In the genomic region with DNA sequence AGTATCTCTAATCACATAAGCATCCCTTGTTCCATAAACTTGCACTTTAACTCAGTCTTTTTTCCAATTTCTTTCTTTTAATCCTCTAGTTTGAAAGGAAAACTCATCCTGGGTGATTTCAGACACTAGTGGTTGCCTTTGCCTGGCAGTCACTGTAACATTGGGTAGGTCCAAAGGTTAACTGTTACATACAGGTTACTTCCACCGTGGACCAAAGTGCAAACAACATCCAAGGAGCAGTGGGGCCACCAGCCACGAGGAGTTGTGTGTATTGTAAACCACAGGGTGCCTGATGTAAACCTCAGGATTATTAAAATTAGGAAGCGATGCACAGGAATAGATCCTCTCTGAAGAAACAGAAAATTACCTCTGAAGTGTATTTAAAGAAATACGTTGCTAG, we compare ENCODE assay signal across 24 cellular contexts.
"Had no signal": no experiment of that assay in that cellular context is flagged by ENCODE, and none has a peak within 500 bp of the region (broad histone marks: within the 10 kb centered on the region; RNA-seq: fewer than 3 reads in every experiment).

No MANE protein-coding gene starts in this region.

- FAIRE-seq: kidney had no signal

- H3K9me3 ChIP-seq: adrenal gland, ascending aorta, left lung, spleen, testis, vagina had no signal

- H3K9me3 Mint-ChIP-seq: activated naive CD4-positive, alpha-beta T cell treated with anti-CD3 and anti-CD28 coated beads, Interleukin-2, amount 50 U/mL, for 24 hours; activated T-helper 1 cell treated with anti-CD3 and anti-CD28 coated beads, Interleukin-12 subunit alpha, Interleukin-12 subunit beta, Interleukin-2, Interleukin-4 antibody, amounts not matched to agents 30 ng/mL and 10 ng/mL and 1 ng/mL, durations not matched to agents 14 hours and 24 hours and 36 hours; dendritic cell treated with granulocyte-macrophage colony-stimulating factor and Interleukin-4, amounts not matched to agents 40 ng/mL and 50 ng/mL, for 4 days; naive thymus-derived CD8-positive, alpha-beta T cell; neural progenitor cell had no signal

- DNase-seq: activated CD4-positive, alpha-beta T cell treated with anti-CD3 and anti-CD28 coated beads for 1 hour; activated CD4-positive, alpha-beta T cell treated with anti-CD3 and anti-CD28 coated beads, Interleukin-2, amount 50 U/mL, for 1 hour; activated CD8-positive, alpha-beta T cell treated with anti-CD3 and anti-CD28 coated beads, Interleukin-2, amount 10 ng/mL, durations not matched to agents 7 days and 5 days; activated gamma-delta T cell; adrenal gland; brain microvascular endothelial cell; caudate nucleus; effector CD4-positive, alpha-beta T cell; foreskin keratinocyte; kidney; left lung; naive thymus-derived CD8-positive, alpha-beta T cell; spleen; stimulated activated CD4-positive, alpha-beta T cell treated with anti-CD3 and anti-CD28 coated beads, Interleukin-4, amount 100 ng/mL, for 1 hour; stimulated activated naive CD4-positive, alpha-beta T cell; testis; trophoblast cell had no signal

- H3K4me3 ChIP-seq: adrenal gland, ascending aorta, left lung, neural progenitor cell, spleen, testis, vagina had no signal

- H3K27me3 ChIP-seq: adrenal gland, ascending aorta, brain microvascular endothelial cell, foreskin keratinocyte, left lung, neural progenitor cell, spleen, testis, vagina had no signal

- H3K27ac ChIP-seq: adrenal gland, ascending aorta, brain microvascular endothelial cell, foreskin keratinocyte, neural progenitor cell, testis, vagina, VCaP had no signal

- H3K4me1 ChIP-seq: adrenal gland, ascending aorta, foreskin keratinocyte, neural progenitor cell, testis, vagina had no signal

- ATAC-seq: activated CD8-positive, alpha-beta T cell treated with anti-CD3 and anti-CD28 coated beads, Interleukin-2, amount 10 ng/mL, durations not matched to agents 7 days and 5 days; foreskin keratinocyte; left lung; naive thymus-derived CD8-positive, alpha-beta T cell had no signal

- H3K36me3 ChIP-seq: brain microvascular endothelial cell, neural progenitor cell had no signal

- H3K27ac Mint-ChIP-seq: activated CD8-positive, alpha-beta T cell treated with anti-CD3 and anti-CD28 coated beads, Interleukin-2, amount 10 ng/mL, durations not matched to agents 7 days and 5 days; activated naive CD4-positive, alpha-beta T cell treated with anti-CD3 and anti-CD28 coated beads, Interleukin-2, amount 50 U/mL, for 24 hours; activated T-helper 1 cell treated with anti-CD3 and anti-CD28 coated beads, Interleukin-12 subunit alpha, Interleukin-12 subunit beta, Interleukin-2, Interleukin-4 antibody, amounts not matched to agents 30 ng/mL and 10 ng/mL and 1 ng/mL, durations not matched to agents 14 hours and 24 hours and 36 hours; dendritic cell treated with granulocyte-macrophage colony-stimulating factor and Interleukin-4, amounts not matched to agents 40 ng/mL and 50 ng/mL, for 4 days; neural progenitor cell had no signal
